29 cellular contexts compared by ENCODE assay signal in genomic region chrX:21806691-21807090, GRCh38. TPM values are rescaled to one million over a fixed set of nuclear protein-coding genes. Genes with fewer than 3 reads are reported as not detected.
DNase-seq lines count a peak whose midpoint lies in the region; ATAC-seq, FAIRE-seq and TF ChIP-seq lines count a peak whose summit lies in the region.
"Had no signal": no experiment of that assay in that cellular context is flagged by ENCODE, and none has a peak within 500 bp of the region (broad histone marks: within the 10 kb centered on the region; RNA-seq: fewer than 3 reads in every experiment).

No MANE protein-coding gene starts in this region.

- H2AFZ ChIP-seq in astrocyte (ENCODE audit: low read depth, low read length) = no peak overlapping the region

- H3K4me3 Mint-ChIP-seq in astrocyte (ENCODE audit: unreplicated experiment) = no peak overlapping the region
- H3K4me3 Mint-ChIP-seq: activated CD8-positive, alpha-beta T cell treated with anti-CD3 and anti-CD28 coated beads, Interleukin-2, amount 10 ng/mL, durations not matched to agents 7 days and 5 days; B cell; central memory CD8-positive, alpha-beta T cell; HFFc6; neural crest cell; stimulated activated naive CD8-positive, alpha-beta T cell treated with anti-CD3 and anti-CD28 coated beads, Interleukin-15, amount 100 ng/mL, for 72 hours; T-helper 2 cell treated with Interferon-gamma antibody and Interleukin-4, amounts not matched to agents 5 μg/mL and 100 μg/mL, for 36 hours; WTC11 had no signal

- H4K20me1 ChIP-seq in astrocyte (ENCODE audit: insufficient read depth, low read length) = no peaks in the 10 kb centered on the region

- H3K9me3 Mint-ChIP-seq in astrocyte (ENCODE audit: unreplicated experiment) = no peaks in the 10 kb centered on the region
- H3K9me3 Mint-ChIP-seq: central memory CD8-positive, alpha-beta T cell; HFFc6; stimulated activated naive CD8-positive, alpha-beta T cell treated with anti-CD3 and anti-CD28 coated beads, Interleukin-15, amount 100 ng/mL, for 72 hours; T-helper 2 cell treated with Interferon-gamma antibody and Interleukin-4, amounts not matched to agents 5 μg/mL and 100 μg/mL, for 36 hours had no signal

- peaks cover 4% of the 10 kb centered on the region for H3K4me1 Mint-ChIP-seq in astrocyte (ENCODE audit: low read depth, unreplicated experiment)
- H3K4me1 Mint-ChIP-seq: B cell; central memory CD8-positive, alpha-beta T cell; stimulated activated naive CD8-positive, alpha-beta T cell treated with anti-CD3 and anti-CD28 coated beads, Interleukin-15, amount 100 ng/mL, for 72 hours; WTC11 had no signal

- peaks cover 2% of the 10 kb centered on the region for H3K27me3 Mint-ChIP-seq in astrocyte (ENCODE audit: low read depth, unreplicated experiment)
- H3K27me3 Mint-ChIP-seq: B cell; central memory CD8-positive, alpha-beta T cell; stimulated activated naive CD8-positive, alpha-beta T cell treated with anti-CD3 and anti-CD28 coated beads, Interleukin-15, amount 100 ng/mL, for 72 hours had no signal

- no peaks in the 10 kb centered on the region for H3K36me3 Mint-ChIP-seq in astrocyte (ENCODE audit: low read depth, unreplicated experiment)

- peak overlapping the region; percentile 53; the same call in 1 of the 2 replicates for H3K27ac ChIP-seq in HEK293 (ENCODE audit: extremely low read depth, low read depth, low read length)
- no peak overlapping the region for H3K27ac ChIP-seq in astrocyte (ENCODE audit: low read depth, low read length)
- H3K27ac ChIP-seq in WERI-Rb-1 = no peak overlapping the region
- H3K27ac ChIP-seq: dorsolateral prefrontal cortex, Peyer's patch, psoas muscle, transverse colon had no signal

- H3K9ac ChIP-seq in astrocyte (ENCODE audit: low read length) = no peak overlapping the region

- DNase-seq in Daoy (ENCODE audit: low read depth) (peak; percentile 19), astrocyte (ENCODE audit: low read depth) (peak; percentile 6), left colon (no peak), NCI-H524 treated with DMSO at 0.1 percent for 48 hours (lab: John Stamatoyannopoulos, UW) (no peak), WERI-Rb-1 (no peak)
- no peak for DNase-seq in stimulated activated CD4-positive, alpha-beta T cell treated with anti-CD3 and anti-CD28 coated beads, Interleukin-4, amount 100 ng/mL, for 1 hour
- DNase-seq: activated CD8-positive, alpha-beta T cell treated with anti-CD3 and anti-CD28 coated beads, Interleukin-2, amount 10 ng/mL, durations not matched to agents 7 days and 5 days; activated naive CD4-positive, alpha-beta T cell treated with Interleukin-2 at 50 U/mL for 16 hours; activated T-cell treated with anti-CD3 and anti-CD28 coated beads, Interleukin-2, amount 50 U/mL, for 1 hour; amygdala; COR-L47; dorsolateral prefrontal cortex; erythroblast; HFFc6; KBM-7; NCI-H2029 treated with DMSO at 0.1 percent for 48 hours; Peyer's patch; psoas muscle; stimulated activated CD4-positive, alpha-beta T cell treated with anti-CD3 and anti-CD28 coated beads, Interleukin-4, amount 100 ng/mL, for 24 hours; stimulated activated naive CD8-positive, alpha-beta T cell treated with anti-CD3 and anti-CD28 coated beads, Interleukin-15, amount 100 ng/mL, for 72 hours; transverse colon had no signal

- H3K36me3 ChIP-seq in HEK293 (ENCODE audit: control insufficient read depth in 2 of 2, insufficient read depth in 1 of 2, low read length in 2 of 2) = no peaks in the 10 kb centered on the region
- H3K36me3 ChIP-seq in astrocyte (ENCODE audit: insufficient read depth, low read length) = no peaks in the 10 kb centered on the region
- no peaks in the 10 kb centered on the region for H3K36me3 ChIP-seq in WERI-Rb-1
- H3K36me3 ChIP-seq: Peyer's patch, transverse colon had no signal

- H3K27me3 ChIP-seq in astrocyte (ENCODE audit: insufficient read depth, low read length) = no peaks in the 10 kb centered on the region
- H3K27me3 ChIP-seq in WERI-Rb-1 (ENCODE audit: insufficient read depth, low read depth, severe bottlenecking) = no peaks in the 10 kb centered on the region
- H3K27me3 ChIP-seq: Peyer's patch, transverse colon had no signal

- peak; percentile 45 for ATAC-seq in left colon
- ATAC-seq: activated CD8-positive, alpha-beta T cell treated with anti-CD3 and anti-CD28 coated beads, Interleukin-2, amount 10 ng/mL, durations not matched to agents 7 days and 5 days; stimulated activated naive CD8-positive, alpha-beta T cell treated with anti-CD3 and anti-CD28 coated beads, Interleukin-15, amount 100 ng/mL, for 72 hours; WTC11 had no signal

- H3K9me3 ChIP-seq in HEK293 (ENCODE audit: control insufficient read depth, insufficient read depth, low read depth, low read length) = no peaks in the 10 kb centered on the region
- H3K9me3 ChIP-seq in astrocyte (ENCODE audit: insufficient read depth, low read depth, low read length) = no peaks in the 10 kb centered on the region
- no peaks in the 10 kb centered on the region for H3K9me3 ChIP-seq in WERI-Rb-1 (ENCODE audit: severe bottlenecking)
- H3K9me3 ChIP-seq: Peyer's patch, psoas muscle, transverse colon had no signal

- no peak overlapping the region for H3K4me2 ChIP-seq in astrocyte (ENCODE audit: low read length)

- H3K4me1 ChIP-seq in HEK293 (ENCODE audit: control insufficient read depth, insufficient read depth, low read length) (no peaks in the 10 kb centered on the region), astrocyte (ENCODE audit: insufficient read depth, low read length) (no peaks in the 10 kb centered on the region)
- H3K4me1 ChIP-seq: Peyer's patch, psoas muscle, transverse colon had no signal

- H3K27ac Mint-ChIP-seq in astrocyte (ENCODE audit: unreplicated experiment) = no peak overlapping the region
- H3K27ac Mint-ChIP-seq: activated CD8-positive, alpha-beta T cell treated with anti-CD3 and anti-CD28 coated beads, Interleukin-2, amount 10 ng/mL, durations not matched to agents 7 days and 5 days; B cell; HFFc6; stimulated activated naive CD8-positive, alpha-beta T cell treated with anti-CD3 and anti-CD28 coated beads, Interleukin-15, amount 100 ng/mL, for 72 hours; T-helper 2 cell treated with Interferon-gamma antibody and Interleukin-4, amounts not matched to agents 5 μg/mL and 100 μg/mL, for 36 hours; WTC11 had no signal

- peak; percentile 93 for FAIRE-seq in astrocyte (lab: Jason Lieb, UNC)

- no peaks in the 10 kb centered on the region for H3K79me2 ChIP-seq in astrocyte (ENCODE audit: insufficient read depth, low read length)

- POLR2A ChIA-PET in HEK293 (lab: Yijun Ruan, JAX) = interaction anchor here (1.3 kb wide), 1 partner anchor 8 kb away, joined by 3 read pairs; no protein-coding TSS in a partner anchor

- no peak for TF ChIP-seq CTCF in HEK293 (tag by site-specific recombination; IDR thresholded peaks at IDR 0.05)
- no peak for TF ChIP-seq CTCF in astrocyte (IDR thresholded peaks at IDR 0.05; ENCODE audit: insufficient read depth, low read depth, low read length)
- TF ChIP-seq CTCF in WERI-Rb-1 (IDR thresholded peaks at IDR 0.05; ENCODE audit: low read depth, low read length) = no peak

- CTCF ChIA-PET in HEK293 (lab: Yijun Ruan, JAX) = interaction anchor here (1.6 kb wide), 1 partner anchor 80 kb away, joined by 3 read pairs; no protein-coding TSS in a partner anchor

- intact Hi-C loops in left colon (cut with DNase I, micrococcal nuclease) = no loop called here

- no peak overlapping the region for H3K4me3 ChIP-seq in HEK293 (ENCODE audit: low read depth, low read length)
- H3K4me3 ChIP-seq in astrocyte (ENCODE audit: insufficient read depth, low read depth, low read length) = no peak overlapping the region
- no peak overlapping the region for H3K4me3 ChIP-seq in WERI-Rb-1 (ENCODE audit: low read depth, low read length)
- H3K4me3 ChIP-seq: dorsolateral prefrontal cortex, Peyer's patch, psoas muscle, transverse colon had no signal

TF ChIP-seq in HEK293, 187 proteins besides CTCF, POLR2A, EP300 and RAD21 (continues in another document):
- peak; percentile 46; the same call in 1 of the 2 replicates for TF ChIP-seq ZNF76 (tag by site-specific recombination; IDR thresholded peaks at IDR 0.05; ENCODE audit: borderline replicate concordance, low read depth)
- TF ChIP-seq BCL11A (tag by site-specific recombination; IDR thresholded peaks at IDR 0.05; ENCODE audit: low read depth) = peak; percentile 47; the same call in 1 of the 2 replicates
- no peak for TF ChIP-seq ZSCAN30 (tag by site-specific recombination; IDR thresholded peaks at IDR 0.05)
- peak; percentile 79 for TF ChIP-seq ZNF398 (tag by site-specific recombination; IDR thresholded peaks at IDR 0.05)
- 0 out of 2 replicates have a peak, but pooled peaks have one; percentile 50 for TF ChIP-seq ZNF391 (tag by site-specific recombination; IDR thresholded peaks at IDR 0.05; ENCODE audit: borderline replicate concordance, low read depth)

RNA-seq across cellular contexts. Expression of gene MBTPS2, which starts 32.7 kb away (rescaled TPM):
- 5.2 and 5.5 TPM in 2 replicates for total RNA-seq in Daoy (2014; rRNA removed; shearing (Covaris generic))
- 18.8 and 19.8 TPM in 2 replicates for total RNA-seq in astrocyte
- total RNA-seq in left colon = 1 to 10 TPM; 8.5 to 8.6 TPM

RNA-seq across cellular contexts. Expression of gene SMPX, which starts 48.8 kb away (rescaled TPM):
- total RNA-seq in Daoy (2014; rRNA removed; shearing (Covaris generic)) = not detected in 2 replicates
- total RNA-seq in astrocyte (not detected in 2 replicates), left colon (1 to 10 TPM in 1 of 2 donors, not detected in 1; 2.1 TPM)
- total RNA-seq: activated CD8-positive, alpha-beta T cell treated with anti-CD3 and anti-CD28 coated beads, Interleukin-2, amount 10 ng/mL, durations not matched to agents 7 days and 5 days; B cell; glomerular endothelial cell; HFFc6; mononuclear cell; Peyer's patch; WTC11 had no signal

RNA-seq across cellular contexts. Expression of gene YY2, which starts 49.1 kb away (rescaled TPM):
- 0.03 and 0.11 TPM in 2 replicates for total RNA-seq in Daoy (2014; rRNA removed; shearing (Covaris generic))
- total RNA-seq in astrocyte = 2.0 and 3.4 TPM in 2 replicates
- total RNA-seq in left colon = 1 to 10 TPM in 1 of 2 donors, under 1 TPM in 1; 0.95 to 1.2 TPM

Comparison
In these comparisons a context has a peak if more than half of its experiments do, and no peak if none do; other contexts are left out.
1. DNase-seq: peak in Daoy (single experiment) and astrocyte (single experiment); none in left colon (0 of 2), NCI-H524 treated with DMSO at 0.1 percent for 48 hours (single experiment), stimulated activated CD4-positive, alpha-beta T cell treated with anti-CD3 and anti-CD28 coated beads, Interleukin-4, amount 100 ng/mL, for 1 hour (single experiment) and WERI-Rb-1 (single experiment).